32 cellular contexts compared by ENCODE assay signal in genomic region chr22:48181168-48181955, GRCh38.
"Had no signal": no experiment of that assay in that cellular context is flagged by ENCODE, and none has a peak within 500 bp of the region (broad histone marks: within the 10 kb centered on the region; RNA-seq: fewer than 3 reads in every experiment).

No MANE protein-coding gene starts in this region.

- H3K27me3 Mint-ChIP-seq: activated CD4-positive, alpha-beta memory T cell treated with anti-CD3 and anti-CD28 coated beads, Interleukin-2, amount 10 ng/mL, durations not matched to agents 7 days and 5 days had no signal

- H3K36me3 Mint-ChIP-seq: activated naive CD4-positive, alpha-beta T cell treated with anti-CD3 and anti-CD28 coated beads, Interleukin-2, amount 50 U/mL, for 24 hours; activated naive CD8-positive, alpha-beta T cell treated with anti-CD3 and anti-CD28 coated beads, Interleukin-2, amount 10 ng/mL, durations not matched to agents 7 days and 5 days had no signal

- DNase-seq: activated CD4-positive, alpha-beta memory T cell treated with anti-CD3 and anti-CD28 coated beads, Interleukin-2, amount 10 ng/mL, durations not matched to agents 7 days and 5 days; activated CD4-positive, alpha-beta T cell treated with anti-CD3 and anti-CD28 coated beads for 1 hour; activated CD4-positive, alpha-beta T cell treated with anti-CD3 and anti-CD28 coated beads for 48 hours; activated CD4-positive, CD25-positive, alpha-beta regulatory T cell; activated effector memory CD4-positive, alpha-beta T cell treated with Interleukin-2 at 50 U/mL for 16 hours; activated naive CD8-positive, alpha-beta T cell treated with anti-CD3 and anti-CD28 coated beads, Interleukin-2, amount 10 ng/mL, durations not matched to agents 7 days and 5 days; activated T-cell treated with anti-CD3 and anti-CD28 coated beads, Interleukin-2, amount 50 U/mL, for 48 hours; amygdala; Karpas-422; KBM-7; NCI-H1105; NCI-H1417 treated with DMSO at 0.1 percent for 48 hours; NCI-H1694; NCI-H1930; NCI-H345; NCI-H510A; NCI-H526; NCI-H748 treated with DMSO at 0.1 percent for 48 hours; NK-92 treated with Interleukin-12 subunit alpha and Interleukin-12 subunit beta, amount 100 ng/mL, for 24 hours; PC-9; Right ventricle myocardium superior; SK-N-SH; T-helper 1 cell; T-helper 2 cell; T-helper 9 cell had no signal

- H3K27ac Mint-ChIP-seq: activated CD4-positive, alpha-beta memory T cell treated with anti-CD3 and anti-CD28 coated beads, Interleukin-2, amount 10 ng/mL, durations not matched to agents 7 days and 5 days; activated naive CD4-positive, alpha-beta T cell treated with anti-CD3 and anti-CD28 coated beads, Interleukin-2, amount 50 U/mL, for 24 hours; activated naive CD8-positive, alpha-beta T cell treated with anti-CD3 and anti-CD28 coated beads, Interleukin-2, amount 10 ng/mL, durations not matched to agents 7 days and 5 days had no signal

- H3K27me3 ChIP-seq: ascending aorta, SJSA1 had no signal

- H3K36me3 ChIP-seq: ascending aorta, breast epithelium, SJSA1 had no signal

- H3K9me3 Mint-ChIP-seq: activated CD4-positive, alpha-beta memory T cell treated with anti-CD3 and anti-CD28 coated beads, Interleukin-2, amount 10 ng/mL, durations not matched to agents 7 days and 5 days; activated naive CD4-positive, alpha-beta T cell treated with anti-CD3 and anti-CD28 coated beads, Interleukin-2, amount 50 U/mL, for 24 hours; activated naive CD8-positive, alpha-beta T cell treated with anti-CD3 and anti-CD28 coated beads, Interleukin-2, amount 10 ng/mL, durations not matched to agents 7 days and 5 days had no signal

- H3K9me3 ChIP-seq: ascending aorta, breast epithelium, SJSA1, SK-N-SH had no signal

- H3K4me3 Mint-ChIP-seq: activated CD4-positive, alpha-beta memory T cell treated with anti-CD3 and anti-CD28 coated beads, Interleukin-2, amount 10 ng/mL, durations not matched to agents 7 days and 5 days; activated naive CD4-positive, alpha-beta T cell treated with anti-CD3 and anti-CD28 coated beads, Interleukin-2, amount 50 U/mL, for 24 hours; activated naive CD8-positive, alpha-beta T cell treated with anti-CD3 and anti-CD28 coated beads, Interleukin-2, amount 10 ng/mL, durations not matched to agents 7 days and 5 days; IgD-negative memory B cell had no signal

- H3K27ac ChIP-seq: ascending aorta, breast epithelium, PC-9, RWPE1, SJSA1, VCaP had no signal

- H3K4me1 Mint-ChIP-seq: activated CD4-positive, alpha-beta memory T cell treated with anti-CD3 and anti-CD28 coated beads, Interleukin-2, amount 10 ng/mL, durations not matched to agents 7 days and 5 days; activated naive CD4-positive, alpha-beta T cell treated with anti-CD3 and anti-CD28 coated beads, Interleukin-2, amount 50 U/mL, for 24 hours; IgD-negative memory B cell had no signal

- H3K4me1 ChIP-seq: ascending aorta, breast epithelium had no signal

- H3K9ac ChIP-seq: SK-N-SH had no signal

- H3K4me3 ChIP-seq: ascending aorta, breast epithelium, PC-9, SJSA1 had no signal
